In genomic region chr6:15365273-15365687, GRCh38 we compare ENCODE assay signal across 9 cellular contexts.
DNase-seq lines count a peak whose midpoint lies in the region; ATAC-seq and TF ChIP-seq lines count a peak whose summit lies in the region.
"Had no signal": no experiment of that assay in that cellular context is flagged by ENCODE, and none has a peak within 500 bp of the region (broad histone marks: within the 10 kb centered on the region; RNA-seq: fewer than 3 reads in every experiment).

No MANE protein-coding gene starts in this region.

- H3K36me3 ChIP-seq in esophagus muscularis mucosa (no peaks in the 10 kb centered on the region), testis (ENCODE audit: low read depth, missing control alignments) (no peaks in the 10 kb centered on the region)
- H3K36me3 ChIP-seq in naive thymus-derived CD4-positive, alpha-beta T cell (ENCODE audit: control insufficient read depth in 2 of 3, insufficient read depth in 3 of 3, low read length in 3 of 3): no peaks in the 10 kb centered on the region

- no peak for TF ChIP-seq EP300 in esophagus muscularis mucosa (IDR thresholded peaks at IDR 0.05)

- H3K9me3 ChIP-seq in esophagus muscularis mucosa: no peaks in the 10 kb centered on the region
- no peaks in the 10 kb centered on the region for H3K9me3 ChIP-seq in naive thymus-derived CD4-positive, alpha-beta T cell (ENCODE audit: control insufficient read depth in 2 of 3, low read length in 3 of 3)
- no peaks in the 10 kb centered on the region for H3K9me3 ChIP-seq in testis

- H3K27ac ChIP-seq in esophagus muscularis mucosa (replicated peaks in 1 of 4) (peak overlapping the region in 1 of 4 donors; percentile 4), testis (no peak overlapping the region)
- no peak overlapping the region for H3K27ac ChIP-seq in naive thymus-derived CD4-positive, alpha-beta T cell (ENCODE audit: low read depth, low read length)
- H3K27ac ChIP-seq: 22Rv1 had no signal

- DNase-seq in DMS53 (lab: John Stamatoyannopoulos, UW): peak; percentile 4
- DNase-seq in DMS53 treated with DMSO at 0.1 percent for 48 hours (lab: John Stamatoyannopoulos, UW; ENCODE audit: unreplicated experiment): no peak
- DNase-seq in NCI-H510A treated with DMSO at 0.1 percent for 48 hours (lab: John Stamatoyannopoulos, UW): peak; percentile 80
- DNase-seq in activated CD8-positive, alpha-beta memory T cell treated with anti-CD3 and anti-CD28 coated beads for 4 hours (ENCODE audit: low read depth in 2 of 2): peak; percentile 9 to 12
- peak; percentile 92 for DNase-seq in esophagus muscularis mucosa (ENCODE audit: extremely low spot score)
- DNase-seq in naive thymus-derived CD4-positive, alpha-beta T cell: peak in 8 of 9 donors; percentile 37 to 75 (median 70)
- DNase-seq in testis: peak; percentile 78

- H3K4me1 ChIP-seq in esophagus muscularis mucosa: peaks cover 38 to 48% (median 42%) of the 10 kb centered on the region in 4 donors
- H3K4me1 ChIP-seq in naive thymus-derived CD4-positive, alpha-beta T cell (ENCODE audit: control insufficient read depth in 2 of 2, insufficient read depth in 2 of 2, low read length in 2 of 2): peaks cover 17 to 29% of the 10 kb centered on the region in 2 donors
- no peaks in the 10 kb centered on the region for H3K4me1 ChIP-seq in testis

- CTCF ChIA-PET in naive thymus-derived CD4-positive, alpha-beta T cell (lab: Charles Lee): no interaction called here

- H3K27me3 Mint-ChIP-seq in naive thymus-derived CD4-positive, alpha-beta T cell: no peaks in the 10 kb centered on the region

- peaks cover 0 to 23% (median 0%) of the 10 kb centered on the region in 5 donors for H3K36me3 Mint-ChIP-seq in naive thymus-derived CD4-positive, alpha-beta T cell

- TF ChIP-seq POLR2A in esophagus muscularis mucosa (IDR thresholded peaks at IDR 0.05; ENCODE audit: low read depth) (no peak), testis (IDR thresholded peaks at IDR 0.05) (no peak)

- peak overlapping the region; percentile 46 to 85 (median 75) for H3K4me3 Mint-ChIP-seq in naive thymus-derived CD4-positive, alpha-beta T cell

- peak; percentile 82 for ATAC-seq in naive thymus-derived CD4-positive, alpha-beta T cell
- no peak for ATAC-seq in HG03378 (IDR thresholded peaks at IDR 0.05; ENCODE audit: unreplicated experiment)

- WGBS in esophagus muscularis mucosa: 10% methylated on average over 13 of the region's 13 CpGs
- WGBS in testis, 2 donors: 56 to 76% methylated on average over 13 of the region's 13 CpGs

- TF ChIP-seq CTCF in esophagus muscularis mucosa (IDR thresholded peaks at IDR 0.05) (no peak), testis (IDR thresholded peaks at IDR 0.05) (no peak)

- H3K4me1 Mint-ChIP-seq in naive thymus-derived CD4-positive, alpha-beta T cell: peaks cover 0 to 35% (median 26%) of the 10 kb centered on the region in 7 donors

- H3K9me3 Mint-ChIP-seq in naive thymus-derived CD4-positive, alpha-beta T cell: no peaks in the 10 kb centered on the region

- POLR2A ChIA-PET in naive thymus-derived CD4-positive, alpha-beta T cell (lab: Charles Lee): no interaction called here

- peak overlapping the region in 8 of 9 donors; percentile 20 to 86 (median 74) for H3K27ac Mint-ChIP-seq in naive thymus-derived CD4-positive, alpha-beta T cell

- intact Hi-C loops in esophagus muscularis mucosa (cut with DNase I): no loop called here
- intact Hi-C loops in naive thymus-derived CD4-positive, alpha-beta T cell (cut with micrococcal nuclease): loop anchor here in 1 of 2 donors (1.0 to 5.0 kb wide), 3 partner anchors 16 to 116 kb away; no protein-coding TSS in a partner anchor
- intact Hi-C loops in testis (cut with DNase I; ENCODE audit: low total_unique reads): no loop called here

- H3K4me3 ChIP-seq in esophagus muscularis mucosa (peak overlapping the region in 2 of 4 donors; percentile 1 to 6), testis (no peak overlapping the region)
- no peak overlapping the region for H3K4me3 ChIP-seq in naive thymus-derived CD4-positive, alpha-beta T cell (ENCODE audit: low read length)

- H3K27me3 ChIP-seq in esophagus muscularis mucosa (no peaks in the 10 kb centered on the region), testis (no peaks in the 10 kb centered on the region)
- H3K27me3 ChIP-seq in naive thymus-derived CD4-positive, alpha-beta T cell (ENCODE audit: control insufficient read depth in 2 of 2, insufficient read depth in 2 of 2, low read length in 2 of 2): no peaks in the 10 kb centered on the region
